ENCODE assay signal across 14 cellular contexts in genomic region chr2:100011272-100011711, GRCh38.
A peak's percentile ranks its signal among the peaks of the same experiment; 100 is the strongest.
DNase-seq lines count a peak whose midpoint lies in the region; ATAC-seq and TF ChIP-seq lines count a peak whose summit lies in the region.
"Had no signal": no experiment of that assay in that cellular context is flagged by ENCODE, and none has a peak within 500 bp of the region (broad histone marks: within the 10 kb centered on the region; RNA-seq: fewer than 3 reads in every experiment).

No MANE protein-coding gene starts in this region.

- peaks cover 62% of the 10 kb centered on the region for H3K4me1 Mint-ChIP-seq in nephron
- H3K4me1 Mint-ChIP-seq in activated CD4-positive, alpha-beta T cell treated with anti-CD3 and anti-CD28 coated beads for 36 hours, result no peaks in the 10 kb centered on the region
- H3K4me1 Mint-ChIP-seq: CD4-positive, CD25-positive, alpha-beta regulatory T cell had no signal

- CTCF ChIA-PET in IMR-90 (lab: Yijun Ruan, JAX), result no interaction called here
- CTCF ChIA-PET in activated CD4-positive, alpha-beta T cell treated with anti-CD3 and anti-CD28 coated beads for 36 hours (lab: Charles Lee), result no interaction called here

- H2AK9ac ChIP-seq in IMR-90 (replicated peaks; ENCODE audit: low read depth, low read length, poor library complexity), result no peak overlapping the region

- H3K27ac Mint-ChIP-seq in nephron, result peak overlapping the region; percentile 89 to 92 (median 89)
- H3K27ac Mint-ChIP-seq in activated CD4-positive, alpha-beta T cell treated with anti-CD3 and anti-CD28 coated beads for 36 hours, result no peak overlapping the region
- H3K27ac Mint-ChIP-seq: activated naive CD8-positive, alpha-beta T cell; CD4-positive, CD25-positive, alpha-beta regulatory T cell had no signal

- H3K14ac ChIP-seq in IMR-90 (replicated peaks; ENCODE audit: low read depth, low read length), result peak overlapping the region; percentile 81

- H4K5ac ChIP-seq in IMR-90 (ENCODE audit: low read depth, low read length), result peak overlapping the region; percentile 98

- H2AFZ ChIP-seq in IMR-90 (replicated peaks; ENCODE audit: low read length, poor library complexity), result peak overlapping the region; percentile 56

- H3K9me3 ChIP-seq in IMR-90 (ENCODE audit: control insufficient read depth, insufficient read depth, low read length), result no peaks in the 10 kb centered on the region

- H2BK120ac ChIP-seq in IMR-90 (ENCODE audit: low read depth, low read length), result peak overlapping the region; percentile 94

- peaks cover 33% of the 10 kb centered on the region for H3K9me1 ChIP-seq in IMR-90 (ENCODE audit: insufficient read depth, low read length)

- peak overlapping the region; percentile 99 for H4K91ac ChIP-seq in IMR-90 (ENCODE audit: insufficient read depth, low read depth, low read length)

- peak overlapping the region; percentile 91 for H2BK5ac ChIP-seq in IMR-90 (ENCODE audit: low read depth, low read length, poor library complexity, severe bottlenecking)

- TF ChIP-seq POLR2A in IMR-90 (IDR thresholded peaks at IDR 0.05; ENCODE audit: low read depth, low read length), result no peak; the same call in 1 of the 2 replicates

- BruUV-seq in IMR-90 (replicated peaks; lab: Mats Ljungman, UMichigan), result no TSS peak

- intact Hi-C loops in IMR-90 (cut with micrococcal nuclease), result loop anchor here (1.0 to 5.0 kb wide), 4 partner anchors 96 to 284 kb away; no protein-coding TSS in a partner anchor
- intact Hi-C loops in activated CD4-positive, alpha-beta T cell treated with anti-CD3 and anti-CD28 coated beads for 36 hours (cut with DNase I, micrococcal nuclease), result no loop called here

- peak overlapping the region; percentile 94 to 98 for H4K8ac ChIP-seq in IMR-90 (ENCODE audit: low read depth in 2 of 2, low read length in 2 of 2)

- H3K56ac ChIP-seq in IMR-90 (ENCODE audit: extremely low read depth, insufficient read depth, low read length), result peak overlapping the region; percentile 94

- peaks cover 29 to 53% of the 10 kb centered on the region in 2 experiments; a peak in 3 of 4 replicates for H3K79me1 ChIP-seq in IMR-90 (ENCODE audit: low read depth in 1 of 2, low read length in 2 of 2)

- in situ Hi-C loops in IMR-90 (cut with MboI; ENCODE audit: low sequenced_read_pairs), result no loop called here

- H3K36me3 ChIP-seq in IMR-90 (ENCODE audit: control insufficient read depth, insufficient read depth, low read length), result peaks cover 24% of the 10 kb centered on the region

- peak overlapping the region; percentile 91; the same call in 2 of the 3 replicates for H2BK15ac ChIP-seq in IMR-90 (ENCODE audit: low read depth, low read length)

- no peaks in the 10 kb centered on the region for H3K9me3 Mint-ChIP-seq in nephron
- H3K9me3 Mint-ChIP-seq in activated CD4-positive, alpha-beta T cell treated with anti-CD3 and anti-CD28 coated beads for 36 hours (ENCODE audit: low read depth), result no peaks in the 10 kb centered on the region

- peaks cover 42% of the 10 kb centered on the region for H3K4me1 ChIP-seq in IMR-90 (ENCODE audit: control insufficient read depth, insufficient read depth, low read length)

- dilution Hi-C loops in IMR-90 (cut with HindIII; ENCODE audit: low sequenced_read_pairs, unreplicated experiment), result no loop called here

- H4K20me1 ChIP-seq in IMR-90 (ENCODE audit: insufficient read depth, low read length), result no peaks in the 10 kb centered on the region

- peak overlapping the region; percentile 99 for H2BK20ac ChIP-seq in IMR-90 (ENCODE audit: low read depth, low read length)

- 0 out of 2 replicates have a peak, but pooled peaks have one; percentile 14 for TF ChIP-seq RAD21 in IMR-90 (IDR thresholded peaks at IDR 0.05; ENCODE audit: low read length)

- no peak for TF ChIP-seq CTCF in AG09319 (IDR thresholded peaks at IDR 0.05; ENCODE audit: low read depth, low read length)
- TF ChIP-seq CTCF in IMR-90 (conservative IDR thresholded peaks at IDR 0.05; ENCODE audit: low read depth, low read length), result no peak
- no peak for TF ChIP-seq CTCF in nephron (IDR thresholded peaks at IDR 0.05; ENCODE audit: unreplicated experiment in 3 of 3)

- no peak overlapping the region for H3K4me3 ChIP-seq in IMR-90 (ENCODE audit: insufficient read depth, low read depth, low read length)

- H3K23ac ChIP-seq in IMR-90 (ENCODE audit: low read depth, low read length), result peak overlapping the region; percentile 92

- peaks cover 47% of the 10 kb centered on the region for H3K36me3 Mint-ChIP-seq in nephron (ENCODE audit: low read depth)
- peaks cover 3% of the 10 kb centered on the region for H3K36me3 Mint-ChIP-seq in activated CD4-positive, alpha-beta T cell treated with anti-CD3 and anti-CD28 coated beads for 36 hours (ENCODE audit: low read depth)
- H3K36me3 Mint-ChIP-seq: activated naive CD8-positive, alpha-beta T cell had no signal

- H3K4ac ChIP-seq in IMR-90 (ENCODE audit: low read depth, low read length), result peak overlapping the region; percentile 99

- no peaks in the 10 kb centered on the region for H3K27me3 Mint-ChIP-seq in nephron (ENCODE audit: low read depth)
- H3K27me3 Mint-ChIP-seq in activated CD4-positive, alpha-beta T cell treated with anti-CD3 and anti-CD28 coated beads for 36 hours, result no peaks in the 10 kb centered on the region
- H3K27me3 Mint-ChIP-seq: activated naive CD8-positive, alpha-beta T cell; CD4-positive, CD25-positive, alpha-beta regulatory T cell had no signal

- peak overlapping the region; percentile 42; the same call in 1 of the 2 replicates for H3K4me2 ChIP-seq in IMR-90 (ENCODE audit: low read depth, low read length)

- H2AK5ac ChIP-seq in IMR-90 (ENCODE audit: low read depth, low read length), result peak overlapping the region; percentile 96

- H3K9ac ChIP-seq in IMR-90 (ENCODE audit: low read depth, low read length), result peak overlapping the region; percentile 87; the same call in 1 of the 2 replicates

- H3K27me3 ChIP-seq in IMR-90 (ENCODE audit: control insufficient read depth, insufficient read depth, low read length), result no peaks in the 10 kb centered on the region

- peak overlapping the region; percentile 99 for H3K27ac ChIP-seq in IMR-90 (ENCODE audit: insufficient read depth, low read length)

- POLR2A ChIA-PET in IMR-90 (lab: Charles Lee; ENCODE audit: unreplicated experiment), result no interaction called here
- POLR2A ChIA-PET in activated CD4-positive, alpha-beta T cell treated with anti-CD3 and anti-CD28 coated beads for 36 hours (lab: Charles Lee), result no interaction called here

- DNase-seq in AG09319 (ENCODE audit: extremely low read depth, low read depth) (peak; percentile 86), IMR-90 (peak; percentile 99), dedifferentiated amniotic fluid mesenchymal stem cell (ENCODE audit: extremely low spot score) (peak; percentile 86), MV-4-11 (lab: John Stamatoyannopoulos, UW) (no peak), mesenteric fat pad (ENCODE audit: low spot score) (no peak)
- no peak for DNase-seq in activated T-cell treated with anti-CD3 and anti-CD28 coated beads, Interleukin-2, amount 50 U/mL, for 1 hour
- DNase-seq in activated CD4-positive, alpha-beta T cell treated with anti-CD3 and anti-CD28 coated beads for 36 hours, result no peak
- DNase-seq: CD4-positive, CD25-positive, alpha-beta regulatory T cell; NCI-H524 treated with DMSO at 0.1 percent for 48 hours; nucleus accumbens; stimulated activated CD4-positive, alpha-beta T cell treated with anti-CD3 and anti-CD28 coated beads, Interleukin-15, amount 100 ng/mL, for 24 hours; stimulated activated CD8-positive, alpha-beta memory T cell treated with anti-CD3 and anti-CD28 coated beads, Interleukin-4, amount 100 ng/mL, for 48 hours had no signal

- peak overlapping the region; percentile 99 for H3K18ac ChIP-seq in IMR-90 (ENCODE audit: low read depth, low read length)

- no CpG with 5 or more reads among the region's 5 CpGs for WGBS in IMR-90 (ENCODE audit: extremely low coverage in 2 of 2, insufficient read length in 1 of 2), 2 experiments

- peak overlapping the region in 2 of 3 experiments; percentile 12 to 16 for H3K4me3 Mint-ChIP-seq in nephron
- H3K4me3 Mint-ChIP-seq in activated CD4-positive, alpha-beta T cell treated with anti-CD3 and anti-CD28 coated beads for 36 hours, result no peak overlapping the region
- H3K4me3 Mint-ChIP-seq: activated naive CD8-positive, alpha-beta T cell had no signal

- ATAC-seq in IMR-90 (ENCODE audit: low read depth), result peak; percentile 58
- no peak for ATAC-seq in activated CD4-positive, alpha-beta T cell treated with anti-CD3 and anti-CD28 coated beads for 36 hours

TF ChIP-seq in IMR-90, 13 proteins besides CTCF, POLR2A, EP300 and RAD21:
- TF ChIP-seq FOS (IDR thresholded peaks at IDR 0.05; ENCODE audit: low read depth, low read length), result peak; percentile 77; the same call in 1 of the 2 replicates
- no peak for TF ChIP-seq NFE2L2 (IDR thresholded peaks at IDR 0.05; ENCODE audit: low read depth, low read length)
- TF ChIP-seq MAFK (IDR thresholded peaks at IDR 0.05; ENCODE audit: low read depth, low read length), result peak; percentile 78
- TF ChIP-seq, protein P1, sequence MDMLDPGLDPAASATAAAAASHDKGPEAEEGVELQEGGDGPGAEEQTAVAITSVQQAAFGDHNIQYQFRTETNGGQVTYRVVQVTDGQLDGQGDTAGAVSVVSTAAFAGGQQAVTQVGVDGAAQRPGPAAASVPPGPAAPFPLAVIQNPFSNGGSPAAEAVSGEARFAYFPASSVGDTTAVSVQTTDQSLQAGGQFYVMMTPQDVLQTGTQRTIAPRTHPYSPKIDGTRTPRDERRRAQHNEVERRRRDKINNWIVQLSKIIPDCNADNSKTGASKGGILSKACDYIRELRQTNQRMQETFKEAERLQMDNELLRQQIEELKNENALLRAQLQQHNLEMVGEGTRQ (IDR thresholded peaks at IDR 0.05; ENCODE audit: low read depth, low read length), result no peak
- TF ChIP-seq BHLHE40 (IDR thresholded peaks at IDR 0.05; ENCODE audit: low read depth, low read length), result peak; percentile 39; the same call in 1 of the 2 replicates
- TF ChIP-seq MXI1 (IDR thresholded peaks at IDR 0.05; ENCODE audit: borderline replicate concordance, low read depth, low read length), result no peak
- TF ChIP-seq CHD1 (IDR thresholded peaks at IDR 0.05; ENCODE audit: low read depth, low read length), result no peak
- TF ChIP-seq MAZ (IDR thresholded peaks at IDR 0.05; ENCODE audit: borderline replicate concordance, low read depth, low read length), result peak; percentile 37; the same call in 1 of the 2 replicates
- TF ChIP-seq SMC3 (IDR thresholded peaks at IDR 0.05; ENCODE audit: low read depth, low read length), result no peak
- peak; percentile 90 for TF ChIP-seq RCOR1 (IDR thresholded peaks at IDR 0.05; ENCODE audit: insufficient replicate concordance, low read length)

Comparison
In these comparisons a context has a peak if more than half of its experiments do, and no peak if none do; other contexts are left out.
1. DNase-seq: peak in AG09319 (single experiment), IMR-90 (single experiment) and dedifferentiated amniotic fluid mesenchymal stem cell (single experiment); none in MV-4-11 (single experiment), activated T-cell treated with anti-CD3 and anti-CD28 coated beads, Interleukin-2, amount 50 U/mL, for 1 hour (single experiment), mesenteric fat pad (single experiment) and activated CD4-positive, alpha-beta T cell treated with anti-CD3 and anti-CD28 coated beads for 36 hours (single experiment).